In genomic region chr5:13540154-13540815, GRCh38 we compare ENCODE assay signal across 30 cellular contexts.
"Had no signal": no experiment of that assay in that cellular context is flagged by ENCODE, and none has a peak within 500 bp of the region (broad histone marks: within the 10 kb centered on the region; RNA-seq: fewer than 3 reads in every experiment).

No MANE protein-coding gene starts in this region.

- H3K36me3 ChIP-seq: brain microvascular endothelial cell, WERI-Rb-1 had no signal

- H3K27ac ChIP-seq: brain microvascular endothelial cell, PC-9, RWPE1, WERI-Rb-1 had no signal

- ATAC-seq: activated CD8-positive, alpha-beta T cell treated with anti-CD3 and anti-CD28 coated beads for 36 hours; activated naive CD8-positive, alpha-beta T cell treated with anti-CD3 and anti-CD28 coated beads, Interleukin-2, amount 50 U/mL, for 24 hours; Right ventricle myocardium inferior; SK-N-SH treated with all-trans-retinoic acid at 6 μM for 48 hours had no signal

- DNase-seq: activated CD4-positive, alpha-beta T cell treated with anti-CD3 and anti-CD28 coated beads, Interleukin-2, amount 10 ng/mL, durations not matched to agents 24 days and 14 days; activated CD4-positive, alpha-beta T cell treated with anti-CD3 and anti-CD28 coated beads, Interleukin-2, amount 50 U/mL, for 4 hours; activated CD8-positive, alpha-beta T cell treated with anti-CD3 and anti-CD28 coated beads for 36 hours; activated effector memory CD4-positive, alpha-beta T cell treated with Interleukin-2 at 50 U/mL for 16 hours; activated naive CD4-positive, alpha-beta T cell treated with anti-CD3 and anti-CD28 coated beads, Interleukin-2, amount 10 ng/mL, durations not matched to agents 7 days and 5 days; activated naive CD8-positive, alpha-beta T cell treated with anti-CD3 and anti-CD28 coated beads, Interleukin-2, amount 50 U/mL, for 24 hours; activated T-cell treated with anti-CD3 and anti-CD28 coated beads, Interleukin-2, amount 50 U/mL, for 24 hours; aorta; brain microvascular endothelial cell; central memory CD4-positive, alpha-beta T cell; Karpas-422; KBM-7; NCI-H1105; NCI-H1417 treated with DMSO at 0.1 percent for 48 hours; NCI-H187 treated with DMSO at 0.1 percent for 48 hours; NCI-H2081; NCI-H345; NCI-H526; NCI-H748 treated with DMSO at 0.1 percent for 48 hours; NK-92 treated with Interleukin-12 subunit alpha and Interleukin-12 subunit beta, amount 100 ng/mL, for 24 hours; PC-9; SIG-M5; T1000; WERI-Rb-1 had no signal

- H3K36me3 Mint-ChIP-seq: activated naive CD4-positive, alpha-beta T cell treated with anti-CD3 and anti-CD28 coated beads, Interleukin-2, amount 10 ng/mL, durations not matched to agents 7 days and 5 days; activated naive CD8-positive, alpha-beta T cell had no signal

- H3K4me3 ChIP-seq: PC-9 had no signal

- FAIRE-seq: RCC 7860 had no signal

- H3K27ac Mint-ChIP-seq: activated CD4-positive, alpha-beta T cell treated with anti-CD3 and anti-CD28 coated beads, Interleukin-2, amount 10 ng/mL, durations not matched to agents 24 days and 14 days; activated CD8-positive, alpha-beta T cell treated with anti-CD3 and anti-CD28 coated beads for 36 hours; activated naive CD4-positive, alpha-beta T cell treated with anti-CD3 and anti-CD28 coated beads, Interleukin-2, amount 10 ng/mL, durations not matched to agents 7 days and 5 days; activated naive CD8-positive, alpha-beta T cell; activated naive CD8-positive, alpha-beta T cell treated with anti-CD3 and anti-CD28 coated beads, Interleukin-2, amount 50 U/mL, for 24 hours; activated T-cell treated with anti-CD3 and anti-CD28 coated beads, Interleukin-2, amount 50 U/mL, for 24 hours; activated T-helper 1 cell treated with anti-CD3 and anti-CD28 coated beads, Interleukin-12 subunit alpha, Interleukin-12 subunit beta, Interleukin-2, Interleukin-4 antibody, amounts not matched to agents 30 ng/mL and 10 ng/mL and 1 ng/mL, durations not matched to agents 14 hours and 24 hours and 36 hours had no signal

- H3K4me1 Mint-ChIP-seq: activated CD4-positive, alpha-beta T cell treated with anti-CD3 and anti-CD28 coated beads, Interleukin-2, amount 10 ng/mL, durations not matched to agents 24 days and 14 days; activated naive CD4-positive, alpha-beta T cell treated with anti-CD3 and anti-CD28 coated beads, Interleukin-2, amount 10 ng/mL, durations not matched to agents 7 days and 5 days; activated naive CD8-positive, alpha-beta T cell treated with anti-CD3 and anti-CD28 coated beads, Interleukin-2, amount 50 U/mL, for 24 hours had no signal

- H2AFZ ChIP-seq: PC-9 had no signal

- H3K4me3 Mint-ChIP-seq: activated CD4-positive, alpha-beta T cell treated with anti-CD3 and anti-CD28 coated beads, Interleukin-2, amount 10 ng/mL, durations not matched to agents 24 days and 14 days; activated CD8-positive, alpha-beta T cell treated with anti-CD3 and anti-CD28 coated beads for 36 hours; activated naive CD4-positive, alpha-beta T cell treated with anti-CD3 and anti-CD28 coated beads, Interleukin-2, amount 10 ng/mL, durations not matched to agents 7 days and 5 days; activated naive CD8-positive, alpha-beta T cell; activated naive CD8-positive, alpha-beta T cell treated with anti-CD3 and anti-CD28 coated beads, Interleukin-2, amount 50 U/mL, for 24 hours; activated T-cell treated with anti-CD3 and anti-CD28 coated beads, Interleukin-2, amount 50 U/mL, for 24 hours; activated T-helper 1 cell treated with anti-CD3 and anti-CD28 coated beads, Interleukin-12 subunit alpha, Interleukin-12 subunit beta, Interleukin-2, Interleukin-4 antibody, amounts not matched to agents 30 ng/mL and 10 ng/mL and 1 ng/mL, durations not matched to agents 14 hours and 24 hours and 36 hours had no signal

- H3K27me3 ChIP-seq: brain microvascular endothelial cell had no signal

- H3K4me2 ChIP-seq: PC-9 had no signal

- H3K9me3 Mint-ChIP-seq: activated CD4-positive, alpha-beta T cell treated with anti-CD3 and anti-CD28 coated beads, Interleukin-2, amount 10 ng/mL, durations not matched to agents 24 days and 14 days had no signal

- H3K27me3 Mint-ChIP-seq: activated CD4-positive, alpha-beta T cell treated with anti-CD3 and anti-CD28 coated beads, Interleukin-2, amount 10 ng/mL, durations not matched to agents 24 days and 14 days; activated CD8-positive, alpha-beta T cell treated with anti-CD3 and anti-CD28 coated beads for 36 hours; activated naive CD4-positive, alpha-beta T cell treated with anti-CD3 and anti-CD28 coated beads, Interleukin-2, amount 10 ng/mL, durations not matched to agents 7 days and 5 days; activated naive CD8-positive, alpha-beta T cell; activated naive CD8-positive, alpha-beta T cell treated with anti-CD3 and anti-CD28 coated beads, Interleukin-2, amount 50 U/mL, for 24 hours; activated T-cell treated with anti-CD3 and anti-CD28 coated beads, Interleukin-2, amount 50 U/mL, for 24 hours had no signal
